ENCODE assay signal across 21 cellular contexts in genomic region chr5:198516-198915, GRCh38. TPM values are rescaled to one million over a fixed set of nuclear protein-coding genes. Genes with fewer than 3 reads are reported as not detected.
DNase-seq lines count a peak whose midpoint lies in the region; TF ChIP-seq lines count a peak whose summit lies in the region.
"Had no signal": no experiment of that assay in that cellular context is flagged by ENCODE, and none has a peak within 500 bp of the region (broad histone marks: within the 10 kb centered on the region; RNA-seq: fewer than 3 reads in every experiment).

No MANE protein-coding gene starts in this region.

- H3K9ac ChIP-seq in skeletal muscle tissue (ENCODE audit: low read depth in 1 of 3, low read length in 3 of 3) = peak overlapping the region in 1 of 3 donors; percentile 77
- H3K9ac ChIP-seq: KMS-11 had no signal

- no peaks in the 10 kb centered on the region for H3K9me3 ChIP-seq in skeletal muscle tissue (ENCODE audit: control insufficient read depth in 3 of 3, low read length in 3 of 3)

- TF ChIP-seq CTCF in RWPE1 (conservative IDR thresholded peaks at IDR 0.05; ENCODE audit: low read depth) = no peak

- POLR2A ChIA-PET in activated CD4-positive, alpha-beta T cell treated with anti-CD3 and anti-CD28 coated beads, Interleukin-2, amount 10 ng/mL, durations not matched to agents 7 days and 5 days (lab: Charles Lee) = no interaction called here
- POLR2A ChIA-PET in RWPE1 (lab: Yijun Ruan, JAX; ENCODE audit: low non-redundant PET) = no interaction called here

- peak overlapping the region; percentile 27 for H3K27ac Mint-ChIP-seq in activated CD4-positive, alpha-beta T cell treated with anti-CD3 and anti-CD28 coated beads, Interleukin-2, amount 10 ng/mL, durations not matched to agents 7 days and 5 days
- H3K27ac Mint-ChIP-seq: B cell, IgD-negative memory B cell had no signal

- H3K4me3 ChIP-seq in skeletal muscle tissue (ENCODE audit: low read length in 3 of 3) = no peak overlapping the region

- peak overlapping the region; percentile 2; the same call in 1 of the 2 replicates for H3K27ac ChIP-seq in RWPE1
- peak overlapping the region; percentile 8 for H3K27ac ChIP-seq in skeletal muscle tissue (ENCODE audit: low read depth, low read length)
- H3K27ac ChIP-seq: 22Rv1, KMS-11 had no signal

- H3K9me3 Mint-ChIP-seq in activated CD4-positive, alpha-beta T cell treated with anti-CD3 and anti-CD28 coated beads, Interleukin-2, amount 10 ng/mL, durations not matched to agents 7 days and 5 days = no peaks in the 10 kb centered on the region
- H3K9me3 Mint-ChIP-seq: CD4-positive, CD25-positive, alpha-beta regulatory T cell; H9; IgD-negative memory B cell had no signal

- H3K36me3 Mint-ChIP-seq in activated CD4-positive, alpha-beta T cell treated with anti-CD3 and anti-CD28 coated beads, Interleukin-2, amount 10 ng/mL, durations not matched to agents 7 days and 5 days (ENCODE audit: low read depth) = peaks cover under 1% of the 10 kb centered on the region
- H3K36me3 Mint-ChIP-seq: CD4-positive, CD25-positive, alpha-beta regulatory T cell had no signal

- DNase-seq in activated CD4-positive, alpha-beta T cell treated with anti-CD3 and anti-CD28 coated beads, Interleukin-2, amount 10 ng/mL, durations not matched to agents 7 days and 5 days = no peak
- no peak for DNase-seq in activated CD4-positive, alpha-beta T cell treated with anti-CD3 and anti-CD28 coated beads for 1 hour
- DNase-seq in RWPE1 (ENCODE audit: low spot score) = no peak
- peak; percentile 84 for DNase-seq in mesenteric fat pad (ENCODE audit: low spot score)
- no peak for DNase-seq in C1 segment of cervical spinal cord (lab: John Stamatoyannopoulos, UW)
- DNase-seq in inferior parietal cortex (ENCODE audit: extremely low spot score) = no peak
- DNase-seq: CD4-positive, CD25-positive, alpha-beta regulatory T cell; DMS153; H9; NCI-H2029; NCI-H446; NCI-H524 treated with DMSO at 0.1 percent for 48 hours; NCI-H774; PC-3; SHP77 had no signal

- no peaks in the 10 kb centered on the region for H3K27me3 Mint-ChIP-seq in activated CD4-positive, alpha-beta T cell treated with anti-CD3 and anti-CD28 coated beads, Interleukin-2, amount 10 ng/mL, durations not matched to agents 7 days and 5 days
- H3K27me3 Mint-ChIP-seq: B cell; CD4-positive, CD25-positive, alpha-beta regulatory T cell; IgD-negative memory B cell had no signal

- CTCF ChIA-PET in activated CD4-positive, alpha-beta T cell treated with anti-CD3 and anti-CD28 coated beads, Interleukin-2, amount 10 ng/mL, durations not matched to agents 7 days and 5 days (lab: Charles Lee) = no interaction called here
- CTCF ChIA-PET in RWPE1 (lab: Yijun Ruan, JAX) = no interaction called here

- H3K36me3 ChIP-seq in skeletal muscle tissue (ENCODE audit: control insufficient read depth in 3 of 3, insufficient read depth in 3 of 3, low read length in 3 of 3) = peaks cover 13 to 25% (median 20%) of the 10 kb centered on the region in 3 donors

- H3K27me3 ChIP-seq in skeletal muscle tissue (ENCODE audit: control insufficient read depth in 3 of 3, insufficient read depth in 3 of 3, low read length in 3 of 3) = peaks cover 0 to 2% (median 0%) of the 10 kb centered on the region in 3 donors

- H3K4me1 Mint-ChIP-seq in activated CD4-positive, alpha-beta T cell treated with anti-CD3 and anti-CD28 coated beads, Interleukin-2, amount 10 ng/mL, durations not matched to agents 7 days and 5 days = no peaks in the 10 kb centered on the region

- H3K4me1 ChIP-seq in skeletal muscle tissue (ENCODE audit: control insufficient read depth in 3 of 3, insufficient read depth in 3 of 3, low read length in 3 of 3) = peaks cover 32 to 54% (median 40%) of the 10 kb centered on the region in 3 donors

- no peak overlapping the region for H3K4me3 Mint-ChIP-seq in activated CD4-positive, alpha-beta T cell treated with anti-CD3 and anti-CD28 coated beads, Interleukin-2, amount 10 ng/mL, durations not matched to agents 7 days and 5 days
- H3K4me3 Mint-ChIP-seq: B cell; CD4-positive, CD25-positive, alpha-beta regulatory T cell; H9; IgD-negative memory B cell had no signal

RNA-seq across cellular contexts. Expression of gene LRRC14B, which starts 7.2 kb away (rescaled TPM):
- total RNA-seq in activated CD4-positive, alpha-beta T cell treated with anti-CD3 and anti-CD28 coated beads, Interleukin-2, amount 10 ng/mL, durations not matched to agents 7 days and 5 days = under 1 TPM in 1 of 2 experiments, not detected in 1; 0.17 TPM
- total RNA-seq in mesenteric fat pad (not detected), skeletal muscle tissue (19.3 TPM)
- total RNA-seq: B cell; CD4-positive, CD25-positive, alpha-beta regulatory T cell; H9; PC-3; SK-MEL-5 had no signal

RNA-seq across cellular contexts. Expression of gene CCDC127, which starts 19.4 kb away (rescaled TPM):
- 1 to 10 TPM; 8.0 to 8.7 TPM for total RNA-seq in activated CD4-positive, alpha-beta T cell treated with anti-CD3 and anti-CD28 coated beads, Interleukin-2, amount 10 ng/mL, durations not matched to agents 7 days and 5 days
- total RNA-seq in mesenteric fat pad (6.5 TPM), skeletal muscle tissue (6.3 TPM)

RNA-seq across cellular contexts. Expression of gene SDHA, which starts 19.6 kb away (rescaled TPM):
- 100 to 1,000 TPM; 130 to 150 TPM for total RNA-seq in activated CD4-positive, alpha-beta T cell treated with anti-CD3 and anti-CD28 coated beads, Interleukin-2, amount 10 ng/mL, durations not matched to agents 7 days and 5 days
- total RNA-seq in mesenteric fat pad (112 TPM), skeletal muscle tissue (98.6 TPM)

Comparison
In these comparisons a context has a peak if more than half of its experiments do, and no peak if none do; other contexts are left out.
1. RNA of gene LRRC14B, which starts 7.2 kb away (total RNA-seq): 19.3 TPM in skeletal muscle tissue (single experiment); 0.17 TPM in activated CD4-positive, alpha-beta T cell treated with anti-CD3 and anti-CD28 coated beads, Interleukin-2, amount 10 ng/mL, durations not matched to agents 7 days and 5 days and not detected in mesenteric fat pad (single experiment); every median in the first group is over 10 times any median in the second.